ENCODE assay signal across 1 cellular context in genomic region chr22:30373331-30374325, GRCh38.
TF ChIP-seq lines count a peak whose summit lies in the region.

No MANE protein-coding gene starts in this region.

TF ChIP-seq in HepG2, 621 proteins besides CTCF, POLR2A, EP300 and RAD21:
- TF ChIP-seq ZC3H4 (CRISPR knock-in tag; IDR thresholded peaks at IDR 0.05; ENCODE audit: borderline replicate concordance) (no peak), ETV5 (CRISPR knock-in tag; IDR thresholded peaks at IDR 0.05; ENCODE audit: borderline replicate concordance) (no peak), AGO2 (optimal IDR thresholded peaks at IDR 0.05; ENCODE audit: low read depth, low read length) (peak; percentile 61), MED1 (CRISPR knock-in tag; IDR thresholded peaks at IDR 0.05) (no peak)
TF ChIP-seq in HepG2: peak in this region for 1.
